Comparison of ENCODE assay signal across 17 cellular contexts in the genomic region with DNA sequence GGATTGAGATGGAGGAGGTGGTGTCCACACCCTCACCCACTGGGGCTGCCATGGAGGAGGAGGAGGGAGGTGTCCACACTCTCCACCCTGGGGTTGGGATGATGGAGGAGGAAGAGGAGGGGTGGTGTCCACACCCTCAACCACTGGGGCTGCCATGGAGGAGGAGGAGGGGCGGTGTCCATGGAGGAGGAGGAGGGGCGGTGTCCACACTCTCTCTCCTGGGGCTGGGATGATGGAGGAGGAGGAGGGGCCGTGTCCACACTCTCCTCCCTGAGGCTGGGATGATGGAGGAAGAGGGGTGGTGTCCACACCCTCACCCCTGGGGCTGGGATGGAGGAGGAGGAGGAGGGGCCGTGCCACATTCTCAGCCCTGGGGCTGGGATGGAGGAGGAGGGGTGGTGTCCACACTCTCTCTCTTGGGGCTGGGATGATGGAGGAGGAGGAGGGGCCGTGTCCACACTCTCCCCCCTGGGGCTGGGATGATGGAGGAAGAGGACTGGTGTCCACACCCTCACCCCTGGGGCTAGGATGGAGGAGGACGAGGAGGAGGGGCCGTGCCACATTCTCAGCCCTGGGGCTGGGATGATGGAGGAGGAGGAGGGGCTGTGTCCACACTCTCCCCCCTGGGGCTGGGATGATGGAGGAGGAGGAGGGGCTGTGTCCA.
A peak's percentile ranks its signal among the peaks of the same experiment; 100 is the strongest.
DNase-seq lines count a peak whose midpoint lies in the region; ATAC-seq and TF ChIP-seq lines count a peak whose summit lies in the region.
"Had no signal": no experiment of that assay in that cellular context is flagged by ENCODE, and none has a peak within 500 bp of the region (broad histone marks: within the 10 kb centered on the region; RNA-seq: fewer than 3 reads in every experiment).

No MANE protein-coding gene starts in this region.

- peaks cover 9% of the 10 kb centered on the region for H3K9me3 ChIP-seq in H9 (ENCODE audit: control insufficient read depth, low read depth, low read length)
- peaks cover 16% of the 10 kb centered on the region for H3K9me3 ChIP-seq in RWPE2 (ENCODE audit: severe bottlenecking)
- H3K9me3 ChIP-seq: HAP-1 had no signal

- no peak overlapping the region for H2BK5ac ChIP-seq in H9 (ENCODE audit: insufficient read length, low read length)

- H3K36me3 ChIP-seq in RWPE2 (ENCODE audit: low read depth) = no peaks in the 10 kb centered on the region
- H3K36me3 ChIP-seq: HAP-1 had no signal

- peaks cover 39% of the 10 kb centered on the region for H3K27me3 Mint-ChIP-seq in H9 (ENCODE audit: low read depth)
- peaks cover 25% of the 10 kb centered on the region for H3K27me3 Mint-ChIP-seq in mesothelial cell of epicardium (ENCODE audit: low read depth)
- H3K27me3 Mint-ChIP-seq in type B pancreatic cell = peaks cover 32% of the 10 kb centered on the region

- no peak overlapping the region for H3K23ac ChIP-seq in H9 (ENCODE audit: insufficient read length, low read depth, low read length)

- no peak overlapping the region for H3K9ac ChIP-seq in H9 (ENCODE audit: extremely low read depth, insufficient read length, low read length)

- H3K27me3 ChIP-seq in H9 (ENCODE audit: insufficient read depth, low read length) (no peaks in the 10 kb centered on the region), RWPE2 (ENCODE audit: insufficient read depth, poor library complexity, severe bottlenecking) (no peaks in the 10 kb centered on the region)

- H3K36me3 Mint-ChIP-seq in H9 (ENCODE audit: insufficient read depth in 1 of 3, low read depth in 3 of 3) (peaks cover 10 to 28% (median 12%) of the 10 kb centered on the region in 3 experiments), mesothelial cell of epicardium (no peaks in the 10 kb centered on the region), type B pancreatic cell (no peaks in the 10 kb centered on the region)

- H3K27ac Mint-ChIP-seq in H9 = peak overlapping the region; percentile 13 to 42 (median 34); a peak in 3 of 7 replicates
- no peak overlapping the region for H3K27ac Mint-ChIP-seq in mesothelial cell of epicardium
- H3K27ac Mint-ChIP-seq in type B pancreatic cell = no peak overlapping the region

- no CpG with 5 or more reads among the region's 7 CpGs for WGBS in H9 (ENCODE audit: extremely low coverage, insufficient read length, low lambda C conversion rate)

- H3K14ac ChIP-seq in H9 (ENCODE audit: insufficient read depth, low read length) = no peak overlapping the region; the same call in 1 of the 2 replicates

- no peaks in the 10 kb centered on the region for H3K79me2 ChIP-seq in H9 (ENCODE audit: insufficient read depth, low read length)

- ATAC-seq in RWPE2 (ENCODE audit: low read depth) = no peak
- no peak for ATAC-seq in HG02571 (IDR thresholded peaks at IDR 0.05; ENCODE audit: unreplicated experiment)
- no peak for ATAC-seq in GM19351 (IDR thresholded peaks at IDR 0.05; ENCODE audit: unreplicated experiment)
- ATAC-seq: Panc1 had no signal

- H3K4me2 ChIP-seq in H9 (ENCODE audit: insufficient read depth, insufficient read length, low read length) = peak overlapping the region; percentile 92

- TF ChIP-seq CTCF in H9 (conservative IDR thresholded peaks at IDR 0.05) (no peak), RWPE2 (IDR thresholded peaks at IDR 0.05; ENCODE audit: poor library complexity, severe bottlenecking) (no peak), mesothelial cell of epicardium (IDR thresholded peaks at IDR 0.05; ENCODE audit: unreplicated experiment) (no peak), type B pancreatic cell (conservative IDR thresholded peaks at IDR 0.05) (no peak)

- no peak overlapping the region for H2AK5ac ChIP-seq in H9 (ENCODE audit: insufficient read length, low read length)

- no peak overlapping the region for H3T11ph ChIP-seq in H9 (ENCODE audit: low read length)

- H3K9me3 Mint-ChIP-seq in H9 (peaks cover 21 to 31% of the 10 kb centered on the region in 2 experiments), mesothelial cell of epicardium (peaks cover 18% of the 10 kb centered on the region), type B pancreatic cell (peaks cover 5% of the 10 kb centered on the region)

- H2BK20ac ChIP-seq in H9 (ENCODE audit: low read depth, low read length, poor library complexity, severe bottlenecking) = no peak overlapping the region

- H3K4me1 ChIP-seq in H9 (ENCODE audit: insufficient read depth, low read length) (peaks cover 2% of the 10 kb centered on the region; the same call in 1 of the 2 replicates), RWPE2 (ENCODE audit: insufficient read depth, poor library complexity, severe bottlenecking) (no peaks in the 10 kb centered on the region)
- H3K4me1 ChIP-seq: HAP-1 had no signal

- H2AFZ ChIP-seq in H9 (ENCODE audit: low read length) = no peak overlapping the region

- H3K4me3 Mint-ChIP-seq in H9 (peak overlapping the region; percentile 38 to 67; a peak in 4 of 5 replicates), mesothelial cell of epicardium (peak overlapping the region; percentile 2), type B pancreatic cell (peak overlapping the region; percentile 55)
- H3K4me3 Mint-ChIP-seq: IgD-negative memory B cell had no signal

- H3K18ac ChIP-seq in H9 (ENCODE audit: insufficient read length, low read depth, low read length) = no peak overlapping the region

- H2BK120ac ChIP-seq in H9 (ENCODE audit: low read depth, low read length, poor library complexity, severe bottlenecking) = no peak overlapping the region

- no peaks in the 10 kb centered on the region for H3K79me1 ChIP-seq in H9 (ENCODE audit: insufficient read depth, low read depth, low read length, poor library complexity, severe bottlenecking)

- H3K4me1 Mint-ChIP-seq in H9 (peaks cover 32 to 40% of the 10 kb centered on the region in 2 experiments), mesothelial cell of epicardium (peaks cover 23% of the 10 kb centered on the region), type B pancreatic cell (ENCODE audit: unreplicated experiment) (peaks cover 20% of the 10 kb centered on the region)

- H2BK12ac ChIP-seq in H9 (ENCODE audit: insufficient read length, low read depth, low read length) = no peak overlapping the region

- H4K8ac ChIP-seq in H9 (replicated peaks; ENCODE audit: insufficient read length, low read depth, low read length) = no peak overlapping the region

- no peak overlapping the region for H3K56ac ChIP-seq in H9 (ENCODE audit: insufficient read length, low read depth, low read length)

- H3K4ac ChIP-seq in H9 (ENCODE audit: low read depth, low read length) = no peak overlapping the region

- peaks cover 7% of the 10 kb centered on the region for H3K23me2 ChIP-seq in H9 (ENCODE audit: insufficient read length, low read depth, low read length, poor library complexity, severe bottlenecking)

- H3K27ac ChIP-seq in H9 (ENCODE audit: insufficient read length, low read depth, low read length) (no peak overlapping the region), RWPE2 (ENCODE audit: poor library complexity, severe bottlenecking) (no peak overlapping the region)
- H3K27ac ChIP-seq: C4-2B had no signal

- no peak overlapping the region for H2BK15ac ChIP-seq in H9 (ENCODE audit: low read depth, low read length)

- H4K20me1 ChIP-seq in H9 (ENCODE audit: control insufficient read depth, insufficient read depth, insufficient read length) = no peaks in the 10 kb centered on the region

- no peak overlapping the region for H4K5ac ChIP-seq in H9 (ENCODE audit: insufficient read length, low read depth, low read length)

- no peak for DNase-seq in H9
- peak; percentile 51 for DNase-seq in RWPE2 (ENCODE audit: low spot score)
- DNase-seq in mesothelial cell of epicardium (ENCODE audit: low spot score in 2 of 2, unreplicated experiment in 2 of 2) = no peak
- DNase-seq in type B pancreatic cell (ENCODE audit: extremely low spot score, unreplicated experiment) = no peak
- no peak for DNase-seq in NCI-H2196 (lab: John Stamatoyannopoulos, UW; ENCODE audit: unreplicated experiment)
- DNase-seq: ACHN, Karpas-422, NCI-H1417 treated with DMSO at 0.1 percent for 48 hours, NCI-H1930, NCI-H345, NCI-H526 had no signal

- no peak overlapping the region for H3K4me3 ChIP-seq in RWPE2 (ENCODE audit: severe bottlenecking)
- H3K4me3 ChIP-seq: HAP-1 had no signal

- H4K91ac ChIP-seq in H9 (ENCODE audit: insufficient read length, low read depth, low read length) = no peak overlapping the region

Comparison
In these comparisons a context has a peak if more than half of its experiments do, and no peak if none do; other contexts are left out.
1. H3K27ac Mint-ChIP-seq: peak in H9 (3 of 3); none in mesothelial cell of epicardium (single experiment) and type B pancreatic cell (single experiment).
2. H3K4me3 Mint-ChIP-seq: peak in every context shown above with its lines; median percentile 55 in type B pancreatic cell; 52 in H9; 2 in mesothelial cell of epicardium.